In the genomic region with DNA sequence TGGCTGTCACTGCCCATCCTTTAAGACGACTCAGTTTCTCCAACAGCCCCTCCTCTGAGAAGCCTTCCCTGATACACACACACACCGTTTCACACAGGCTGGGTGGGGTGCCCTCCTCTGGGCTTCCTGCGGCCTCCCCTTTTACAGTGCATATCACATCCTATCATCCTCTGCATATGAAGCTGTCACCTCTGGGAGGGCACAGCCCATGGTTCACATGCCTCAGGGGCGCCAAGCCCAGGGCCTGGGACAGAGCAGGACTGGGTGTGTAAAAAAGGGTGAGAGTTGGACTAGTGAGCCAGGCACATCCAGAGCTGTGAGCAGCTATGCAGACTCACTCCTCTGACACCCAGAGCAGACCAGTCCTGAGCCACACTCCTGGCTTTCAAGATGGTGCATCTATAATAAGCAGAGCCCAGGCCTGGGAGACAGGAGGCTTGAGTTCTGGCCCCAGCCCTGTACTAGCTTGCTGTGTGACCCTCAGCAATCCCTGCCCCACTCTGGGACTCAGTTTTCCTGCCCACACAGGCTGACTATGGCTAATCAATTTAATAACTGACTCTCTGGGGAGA, we compare ENCODE assay signal across 10 cellular contexts.
"Had no signal": no experiment of that assay in that cellular context is flagged by ENCODE, and none has a peak within 500 bp of the region (broad histone marks: within the 10 kb centered on the region; RNA-seq: fewer than 3 reads in every experiment).

No MANE protein-coding gene starts in this region.

- H3K9me3 Mint-ChIP-seq: activated CD4-positive, alpha-beta memory T cell treated with anti-CD3 and anti-CD28 coated beads for 36 hours; stimulated activated memory B cell treated with anti-CD40 and anti-IgM and Interleukin-4, amounts not matched to agents 10 μg/mL and 1 μg/mL and 100 μg/mL, for 72 hours had no signal

- DNase-seq: activated CD4-positive, alpha-beta memory T cell treated with anti-CD3 and anti-CD28 coated beads for 36 hours; activated CD4-positive, alpha-beta T cell treated with anti-CD3 and anti-CD28 coated beads for 1 hour; activated CD8-positive, alpha-beta memory T cell treated with anti-CD3 and anti-CD28 coated beads, Interleukin-2, amount 50 U/mL, for 4 hours; effector CD4-positive, alpha-beta T cell; left ventricle myocardium superior; mesenchymal stem cell; small intestine; SW 1271 had no signal

- H3K27ac Mint-ChIP-seq: activated CD4-positive, alpha-beta memory T cell treated with anti-CD3 and anti-CD28 coated beads for 36 hours; stimulated activated memory B cell treated with anti-CD40 and anti-IgM and Interleukin-4, amounts not matched to agents 10 μg/mL and 1 μg/mL and 100 μg/mL, for 72 hours had no signal

- H3K4me3 Mint-ChIP-seq: activated CD4-positive, alpha-beta memory T cell treated with anti-CD3 and anti-CD28 coated beads for 36 hours; stimulated activated memory B cell treated with anti-CD40 and anti-IgM and Interleukin-4, amounts not matched to agents 10 μg/mL and 1 μg/mL and 100 μg/mL, for 72 hours had no signal

- H3K27me3 ChIP-seq: right atrium auricular region had no signal

- H3K9me3 ChIP-seq: right atrium auricular region had no signal

- H3K27ac ChIP-seq: right atrium auricular region had no signal

- H3K27me3 Mint-ChIP-seq: activated CD4-positive, alpha-beta memory T cell treated with anti-CD3 and anti-CD28 coated beads for 36 hours; stimulated activated memory B cell treated with anti-CD40 and anti-IgM and Interleukin-4, amounts not matched to agents 10 μg/mL and 1 μg/mL and 100 μg/mL, for 72 hours had no signal
